Comparison of ENCODE assay signal across 1 cellular context in genomic region chr11:30365793-30366517, GRCh38.
TF ChIP-seq lines count a peak whose summit lies in the region.

No MANE protein-coding gene starts in this region.

TF ChIP-seq in GM12878, 131 proteins besides CTCF, POLR2A, EP300 and RAD21:
- no peak for TF ChIP-seq BCL3 (IDR thresholded peaks at IDR 0.05; ENCODE audit: borderline replicate concordance, insufficient read depth, low read depth, low read length, poor library complexity, severe bottlenecking)
- TF ChIP-seq HDAC6 (IDR thresholded peaks at IDR 0.05; ENCODE audit: unreplicated experiment) = no peak
- no peak for TF ChIP-seq ATF3 (IDR thresholded peaks at IDR 0.05; ENCODE audit: borderline replicate concordance, extremely low read depth, low read depth, low read length)
- peak; percentile 4; the same call in 1 of the 2 replicates for TF ChIP-seq SPI1 (IDR thresholded peaks at IDR 0.05; ENCODE audit: borderline replicate concordance, insufficient read depth, low read depth, low read length)
- no peak for TF ChIP-seq SIX5 (IDR thresholded peaks at IDR 0.05; ENCODE audit: low read depth, low read length, severe bottlenecking)
- no peak for TF ChIP-seq RCOR1 (conservative IDR thresholded peaks at IDR 0.05; ENCODE audit: low read depth, low read length)
- no peak for TF ChIP-seq IKZF1 (conservative IDR thresholded peaks at IDR 0.05)
- TF ChIP-seq ATF7 (IDR thresholded peaks at IDR 0.05; ENCODE audit: low read depth) = no peak
- TF ChIP-seq PAX8 (IDR thresholded peaks at IDR 0.05) = no peak
- no peak for TF ChIP-seq JUNB (IDR thresholded peaks at IDR 0.05)
- peak; percentile 51; the same call in 1 of the 2 replicates for TF ChIP-seq NR2F1 (conservative IDR thresholded peaks at IDR 0.05)
